Comparison of ENCODE assay signal across 25 cellular contexts in genomic region chr3:195817578-195818135, GRCh38. TPM values are rescaled to one million over a fixed set of nuclear protein-coding genes. Genes with fewer than 3 reads are reported as not detected.
DNase-seq lines count a peak whose midpoint lies in the region; ATAC-seq and TF ChIP-seq lines count a peak whose summit lies in the region.
"Had no signal": no experiment of that assay in that cellular context is flagged by ENCODE, and none has a peak within 500 bp of the region (broad histone marks: within the 10 kb centered on the region; RNA-seq: fewer than 3 reads in every experiment).

No MANE protein-coding gene starts in this region.

- BruUV-seq in Calu3 (replicated peaks; lab: Mats Ljungman, UMichigan): no TSS peak

- H3K27ac ChIP-seq in GM23338 (ENCODE audit: low read depth): no peak overlapping the region
- no peak overlapping the region for H3K27ac ChIP-seq in neural progenitor cell
- no peak overlapping the region for H3K27ac ChIP-seq in tibial artery
- H3K27ac ChIP-seq: BLaER1, Peyer's patch, SJSA1 had no signal

- H3K4me2 ChIP-seq in GM23338: no peak overlapping the region
- no peak overlapping the region for H3K4me2 ChIP-seq in neural progenitor cell
- H3K4me2 ChIP-seq: BLaER1 had no signal

- ATAC-seq in GM23338 (no peak), GM18907 (IDR thresholded peaks at IDR 0.05; ENCODE audit: unreplicated experiment) (no peak), GM21515 (IDR thresholded peaks at IDR 0.05; ENCODE audit: unreplicated experiment) (no peak)
- ATAC-seq in central memory CD8-positive, alpha-beta T cell (replicated peaks; ENCODE audit: extremely low read depth, poor library complexity, severe bottlenecking): no peak

- no peak overlapping the region for H3K9ac ChIP-seq in neural progenitor cell
- H3K9ac ChIP-seq: BLaER1 had no signal

- H3K4me1 ChIP-seq in GM23338 (ENCODE audit: insufficient read depth): no peaks in the 10 kb centered on the region
- H3K4me1 ChIP-seq in neural progenitor cell: no peaks in the 10 kb centered on the region
- no peaks in the 10 kb centered on the region for H3K4me1 ChIP-seq in tibial artery
- H3K4me1 ChIP-seq: Peyer's patch, SJSA1 had no signal

- H3K27me3 Mint-ChIP-seq in Calu3 (ENCODE audit: unreplicated experiment): no peaks in the 10 kb centered on the region
- H3K27me3 Mint-ChIP-seq in GM23338 (ENCODE audit: insufficient read depth, low read depth, poor library complexity): peaks cover 9% of the 10 kb centered on the region
- H3K27me3 Mint-ChIP-seq in central memory CD8-positive, alpha-beta T cell: peaks cover 17% of the 10 kb centered on the region
- H3K27me3 Mint-ChIP-seq in neural progenitor cell (ENCODE audit: insufficient read depth, low read depth): peaks cover 5% of the 10 kb centered on the region
- H3K27me3 Mint-ChIP-seq in osteocyte (ENCODE audit: unreplicated experiment): peaks cover 6% of the 10 kb centered on the region
- H3K27me3 Mint-ChIP-seq: CD4-positive, alpha-beta T cell had no signal

- H3K79me2 ChIP-seq in GM23338 (replicated peaks; ENCODE audit: insufficient read depth) (no peaks in the 10 kb centered on the region), neural progenitor cell (ENCODE audit: low read depth) (no peaks in the 10 kb centered on the region)

- H3K9me3 Mint-ChIP-seq in Calu3 (ENCODE audit: low read depth, unreplicated experiment): no peaks in the 10 kb centered on the region
- H3K9me3 Mint-ChIP-seq in GM23338: no peaks in the 10 kb centered on the region
- no peaks in the 10 kb centered on the region for H3K9me3 Mint-ChIP-seq in central memory CD8-positive, alpha-beta T cell
- no peaks in the 10 kb centered on the region for H3K9me3 Mint-ChIP-seq in neural progenitor cell
- no peaks in the 10 kb centered on the region for H3K9me3 Mint-ChIP-seq in osteocyte (ENCODE audit: unreplicated experiment)
- H3K9me3 Mint-ChIP-seq: CD4-positive, alpha-beta T cell; HFFc6 had no signal

- peak overlapping the region; percentile 23; the same call in 1 of the 2 replicates for H2AFZ ChIP-seq in GM23338
- no peak overlapping the region for H2AFZ ChIP-seq in neural progenitor cell (replicated peaks)

- TF ChIP-seq CTCF in Calu3 (IDR thresholded peaks at IDR 0.05; ENCODE audit: unreplicated experiment) (no peak), GM23338 (conservative IDR thresholded peaks at IDR 0.05; ENCODE audit: low read depth in 2 of 2) (no peak), neural progenitor cell (IDR thresholded peaks at IDR 0.05) (no peak), tibial artery (IDR thresholded peaks at IDR 0.05) (no peak), osteocyte (IDR thresholded peaks at IDR 0.05) (no peak)

- H3K27ac Mint-ChIP-seq in Calu3 (ENCODE audit: unreplicated experiment) (peak overlapping the region; percentile 81), GM23338 (no peak overlapping the region), neural progenitor cell (no peak overlapping the region), osteocyte (ENCODE audit: unreplicated experiment) (no peak overlapping the region)
- peak overlapping the region; percentile 72 for H3K27ac Mint-ChIP-seq in central memory CD8-positive, alpha-beta T cell (ENCODE audit: low read depth)
- H3K27ac Mint-ChIP-seq: CD4-positive, alpha-beta T cell; HFFc6 had no signal

- peaks cover 62% of the 10 kb centered on the region for H3K4me1 Mint-ChIP-seq in Calu3 (ENCODE audit: low read depth, unreplicated experiment)
- H3K4me1 Mint-ChIP-seq in GM23338: peaks cover 3% of the 10 kb centered on the region; the same call in 1 of the 3 replicates
- peaks cover 15% of the 10 kb centered on the region for H3K4me1 Mint-ChIP-seq in central memory CD8-positive, alpha-beta T cell
- H3K4me1 Mint-ChIP-seq in neural progenitor cell: no peaks in the 10 kb centered on the region
- H3K4me1 Mint-ChIP-seq in osteocyte (ENCODE audit: unreplicated experiment): no peaks in the 10 kb centered on the region

- H3K36me3 Mint-ChIP-seq in Calu3 (ENCODE audit: insufficient read depth, unreplicated experiment) (peaks cover 15% of the 10 kb centered on the region), GM23338 (ENCODE audit: low read depth) (no peaks in the 10 kb centered on the region), neural progenitor cell (no peaks in the 10 kb centered on the region), osteocyte (ENCODE audit: unreplicated experiment) (no peaks in the 10 kb centered on the region)
- H3K36me3 Mint-ChIP-seq in central memory CD8-positive, alpha-beta T cell (ENCODE audit: insufficient read depth): peaks cover 12% of the 10 kb centered on the region

- H3K9me3 ChIP-seq in neural progenitor cell (ENCODE audit: low read depth): no peaks in the 10 kb centered on the region
- no peaks in the 10 kb centered on the region for H3K9me3 ChIP-seq in tibial artery
- H3K9me3 ChIP-seq: BLaER1, Caco-2, MG63, Peyer's patch, SJSA1 had no signal

- no peak for DNase-seq in Calu3
- DNase-seq in GM23338 (ENCODE audit: low spot score): no peak
- no peak for DNase-seq in central memory CD8-positive, alpha-beta T cell (ENCODE audit: low spot score in 2 of 2)
- DNase-seq in neural progenitor cell (ENCODE audit: low spot score): peak; percentile 1
- no peak for DNase-seq in tibial artery
- no peak for DNase-seq in osteocyte (ENCODE audit: extremely low spot score, unreplicated experiment)
- DNase-seq: ACHN; Caco-2; CD4-positive, alpha-beta T cell; DND-41; H7; HFFc6; Kasumi-1; MG63; NCI-H1417; NCI-H1694 treated with DMSO at 0.1 percent for 48 hours; NCI-H2081 treated with DMSO at 0.1 percent for 48 hours; NCI-H2171 treated with DMSO at 0.1 percent for 48 hours; NCI-H524 treated with DMSO at 0.1 percent for 48 hours; NCI-H82 had no signal

- no peaks in the 10 kb centered on the region for H3F3A ChIP-seq in GM23338 (replicated peaks; ENCODE audit: low read depth)
- no peaks in the 10 kb centered on the region for H3F3A ChIP-seq in neural progenitor cell (ENCODE audit: low read depth)

- CTCF ChIA-PET in Calu3 (lab: Charles Lee): interaction anchor here (0.6 kb wide), 1 partner anchor 79 kb away, joined by 3 read pairs; no protein-coding TSS in a partner anchor

- no peak overlapping the region for H3K4me3 Mint-ChIP-seq in Calu3 (ENCODE audit: low read depth, unreplicated experiment)
- no peak overlapping the region for H3K4me3 Mint-ChIP-seq in GM23338
- H3K4me3 Mint-ChIP-seq in central memory CD8-positive, alpha-beta T cell: no peak overlapping the region
- H3K4me3 Mint-ChIP-seq in neural progenitor cell: no peak overlapping the region
- H3K4me3 Mint-ChIP-seq in osteocyte (ENCODE audit: unreplicated experiment): no peak overlapping the region
- H3K4me3 Mint-ChIP-seq: CD4-positive, alpha-beta T cell; HFFc6 had no signal

- no peaks in the 10 kb centered on the region for H3K36me3 ChIP-seq in GM23338 (ENCODE audit: insufficient read depth)
- no peaks in the 10 kb centered on the region for H3K36me3 ChIP-seq in neural progenitor cell
- no peaks in the 10 kb centered on the region for H3K36me3 ChIP-seq in tibial artery
- H3K36me3 ChIP-seq: BLaER1, MG63, Peyer's patch, SJSA1 had no signal

- H3K4me3 ChIP-seq in GM23338: no peak overlapping the region
- H3K4me3 ChIP-seq in neural progenitor cell: no peak overlapping the region
- H3K4me3 ChIP-seq in tibial artery: no peak overlapping the region
- H3K4me3 ChIP-seq: BLaER1, MG63, Peyer's patch, SJSA1 had no signal

- H3K9me2 ChIP-seq in GM23338 (ENCODE audit: insufficient read depth): no peaks in the 10 kb centered on the region

- H4K20me1 ChIP-seq in GM23338 (replicated peaks; ENCODE audit: insufficient read depth) (no peaks in the 10 kb centered on the region), neural progenitor cell (ENCODE audit: low read depth) (no peaks in the 10 kb centered on the region)
- H4K20me1 ChIP-seq: BLaER1 had no signal

- intact Hi-C loops in Calu3 (cut with micrococcal nuclease; ENCODE audit: unreplicated experiment): no loop called here
- intact Hi-C loops in tibial artery (cut with DNase I; ENCODE audit: low total_unique reads): no loop called here

- H3K27me3 ChIP-seq in GM23338 (ENCODE audit: insufficient read depth) (no peaks in the 10 kb centered on the region), neural progenitor cell (no peaks in the 10 kb centered on the region), tibial artery (peaks cover 0 to 34% of the 10 kb centered on the region in 2 donors)
- H3K27me3 ChIP-seq: BLaER1, MG63, Peyer's patch, SJSA1 had no signal

TF ChIP-seq in GM23338, 12 proteins besides CTCF, POLR2A, EP300 and RAD21 (continues in another document):
- TF ChIP-seq JUNB (IDR thresholded peaks at IDR 0.05; ENCODE audit: unreplicated experiment): no peak
- TF ChIP-seq ZNF114 (CRISPR knock-in tag; IDR thresholded peaks at IDR 0.05): no peak
- TF ChIP-seq EZH2 (IDR thresholded peaks at IDR 0.05; ENCODE audit: low read depth, unreplicated experiment): no peak
- TF ChIP-seq NANOG (IDR thresholded peaks at IDR 0.05; ENCODE audit: borderline replicate concordance): no peak
- TF ChIP-seq ETS1 (IDR thresholded peaks at IDR 0.05): no peak

RNA-seq across cellular contexts. Expression of gene MUC4, which starts 5.9 kb away (rescaled TPM):
- total RNA-seq in Calu3 (2022): 3.6 and 4.6 TPM in 2 replicates
- total RNA-seq in GM23338 (2014; rRNA removed; shearing (Covaris generic)): 1.3 and 1.6 TPM in 2 replicates
- polyA plus RNA-seq in GM23338 (2016; fragmentation: Nextera tagmentation; extraction: Ambion mirVana): 0.80 and 1.3 TPM in 2 replicates
- total RNA-seq in neural progenitor cell (ENCODE audit: low replicate concordance): 0.53 TPM in 1 of 2 replicates, not detected in the other
- not detected in 2 replicates for total RNA-seq in osteocyte
- total RNA-seq: CD4-positive, alpha-beta T cell; HFFc6; SJSA1 had no signal

Comparison
In these comparisons a context has a peak if more than half of its experiments do, and no peak if none do; other contexts are left out.
1. H3K27ac Mint-ChIP-seq: peak in Calu3 (single experiment) and central memory CD8-positive, alpha-beta T cell (single experiment); none in GM23338 (single experiment), neural progenitor cell (single experiment) and osteocyte (single experiment).